16 cellular contexts compared by ENCODE assay signal in genomic region chr5:165130656-165131055, GRCh38.
A peak's percentile ranks its signal among the peaks of the same experiment; 100 is the strongest.
DNase-seq lines count a peak whose midpoint lies in the region; TF ChIP-seq lines count a peak whose summit lies in the region.
"Had no signal": no experiment of that assay in that cellular context is flagged by ENCODE, and none has a peak within 500 bp of the region (broad histone marks: within the 10 kb centered on the region; RNA-seq: fewer than 3 reads in every experiment).

No MANE protein-coding gene starts in this region.

- H3K36me3 ChIP-seq in ACC112 (ENCODE audit: insufficient read depth, low read length), result no peaks in the 10 kb centered on the region
- no peaks in the 10 kb centered on the region for H3K36me3 ChIP-seq in HUES6 (ENCODE audit: control insufficient read depth, insufficient read depth, low read length)
- H3K36me3 ChIP-seq in endodermal cell (ENCODE audit: control insufficient read depth, insufficient read depth, low read length), result no peaks in the 10 kb centered on the region
- H3K36me3 ChIP-seq: BE2C, SJSA1 had no signal

- in situ Hi-C loops in astrocyte of the cerebellum (cut with HindIII; ENCODE audit: low sequenced_read_pairs), result no loop called here

- H3K4me3 ChIP-seq in ACC112 (ENCODE audit: low read depth, low read length) (peak overlapping the region; percentile 21; the same call in 1 of the 2 replicates), HUES6 (ENCODE audit: low read depth, low read length) (no peak overlapping the region), astrocyte of the cerebellum (ENCODE audit: low read depth, low read length) (no peak overlapping the region), endodermal cell (ENCODE audit: low read length) (no peak overlapping the region)
- H3K4me3 ChIP-seq: SJSA1 had no signal

- H3K9me3 ChIP-seq in HUES6 (ENCODE audit: control insufficient read depth, insufficient read depth, low read depth, low read length) (no peaks in the 10 kb centered on the region), endodermal cell (ENCODE audit: control insufficient read depth, low read length) (no peaks in the 10 kb centered on the region)
- H3K9me3 ChIP-seq: BE2C had no signal

- WGBS in endodermal cell (ENCODE audit: insufficient coverage in 1 of 2, insufficient read length in 1 of 2), 2 experiments, result 100% methylated on average over 3 of the region's 4 CpGs; no CpG with 5 or more reads in 1 of the 2 experiments

- H3K27me3 Mint-ChIP-seq in endodermal cell (ENCODE audit: insufficient read depth), result no peaks in the 10 kb centered on the region
- H3K27me3 Mint-ChIP-seq: CD4-positive, alpha-beta T cell had no signal

- peak overlapping the region; percentile 77 for H2AFZ ChIP-seq in ACC112 (ENCODE audit: low read length, unreplicated experiment)

- H3K4me1 ChIP-seq in ACC112 (ENCODE audit: control insufficient read depth, insufficient read depth, low read length, unreplicated experiment) (peaks cover 15% of the 10 kb centered on the region), HUES6 (ENCODE audit: control insufficient read depth, insufficient read depth, low read length) (peaks cover 6% of the 10 kb centered on the region; the same call in 1 of the 2 replicates), endodermal cell (ENCODE audit: control insufficient read depth, insufficient read depth, low read length) (peaks cover under 1% of the 10 kb centered on the region)
- H3K4me1 ChIP-seq: SJSA1 had no signal

- H3K27me3 ChIP-seq in ACC112 (ENCODE audit: insufficient read depth, low read length) (no peaks in the 10 kb centered on the region), HUES6 (ENCODE audit: control insufficient read depth, insufficient read depth, low read length) (no peaks in the 10 kb centered on the region), endodermal cell (ENCODE audit: control insufficient read depth, insufficient read depth, low read length, poor library complexity, severe bottlenecking) (no peaks in the 10 kb centered on the region)
- H3K27me3 ChIP-seq: BE2C, SJSA1 had no signal

- peak; percentile 37 for DNase-seq in astrocyte of the cerebellum (ENCODE audit: low read depth)
- DNase-seq in iris pigment epithelial cell (ENCODE audit: low read depth), result peak; percentile 71
- DNase-seq in endodermal cell, result no peak
- no peak for DNase-seq in stimulated activated CD4-positive, alpha-beta T cell treated with anti-CD3 and anti-CD28 coated beads, Interleukin-4, amount 100 ng/mL, for 4 hours
- no peak for DNase-seq in NOMO-1 (lab: John Stamatoyannopoulos, UW; ENCODE audit: unreplicated experiment in 2 of 2)
- DNase-seq: BE2C; CD4-positive, alpha-beta T cell; EL; NCI-H1048; NCI-H1436 treated with DMSO at 0.1 percent for 48 hours; NCI-H2029 treated with DMSO at 0.1 percent for 48 hours; NCI-H510A; NCI-H774 had no signal

- no peaks in the 10 kb centered on the region for H3K79me2 ChIP-seq in ACC112 (ENCODE audit: control insufficient read depth, insufficient read depth, low read length, unreplicated experiment)

- no peak overlapping the region for H3K27ac Mint-ChIP-seq in endodermal cell
- H3K27ac Mint-ChIP-seq: CD4-positive, alpha-beta T cell had no signal

- TF ChIP-seq CTCF in astrocyte of the cerebellum (IDR thresholded peaks at IDR 0.05; ENCODE audit: low read depth, low read length, missing control alignments) (no peak), endodermal cell (conservative IDR thresholded peaks at IDR 0.05) (no peak)

- H3K4me1 Mint-ChIP-seq in endodermal cell, result peaks cover 7% of the 10 kb centered on the region

- H3K27ac ChIP-seq in ACC112 (ENCODE audit: low read depth, low read length) (peak overlapping the region; percentile 64), HUES6 (ENCODE audit: low read depth, low read length) (0 out of 2 replicates have a peak overlapping the region, but pooled peaks have one; percentile 14), endodermal cell (ENCODE audit: low read depth, low read length) (no peak overlapping the region)
- H3K27ac ChIP-seq: SJSA1 had no signal

- H3K9me3 Mint-ChIP-seq in endodermal cell, result no peaks in the 10 kb centered on the region

- H3K9ac ChIP-seq in HUES6 (ENCODE audit: low read length), result no peak overlapping the region
- H3K9ac ChIP-seq in endodermal cell (ENCODE audit: extremely low read depth, low read length, poor library complexity, severe bottlenecking), result no peak overlapping the region

- H3K4me3 Mint-ChIP-seq in endodermal cell, result no peak overlapping the region
- H3K4me3 Mint-ChIP-seq: CD4-positive, alpha-beta T cell had no signal

- H3K36me3 Mint-ChIP-seq in endodermal cell (ENCODE audit: low read depth), result no peaks in the 10 kb centered on the region

Comparison
In these comparisons a context has a peak if more than half of its experiments do, and no peak if none do; other contexts are left out.
1. DNase-seq: peak in astrocyte of the cerebellum (single experiment) and iris pigment epithelial cell (single experiment); none in endodermal cell (single experiment), stimulated activated CD4-positive, alpha-beta T cell treated with anti-CD3 and anti-CD28 coated beads, Interleukin-4, amount 100 ng/mL, for 4 hours (0 of 2) and NOMO-1 (0 of 2).